In genomic region chr10:58758311-58758710, GRCh38 we compare ENCODE assay signal across 23 cellular contexts.
DNase-seq lines count a peak whose midpoint lies in the region; ATAC-seq, FAIRE-seq and TF ChIP-seq lines count a peak whose summit lies in the region.
"Had no signal": no experiment of that assay in that cellular context is flagged by ENCODE, and none has a peak within 500 bp of the region (broad histone marks: within the 10 kb centered on the region; RNA-seq: fewer than 3 reads in every experiment).

No MANE protein-coding gene starts in this region.

- no peak for ATAC-seq in GM21423 (IDR thresholded peaks at IDR 0.05; ENCODE audit: unreplicated experiment)
- ATAC-seq: HepG2 had no signal

- H3K4me3 ChIP-seq in astrocyte (ENCODE audit: insufficient read depth, low read depth, low read length): no peak overlapping the region
- H3K4me3 ChIP-seq: Peyer's patch, SJCRH30 had no signal

- H3K9me3 Mint-ChIP-seq in astrocyte (ENCODE audit: unreplicated experiment): no peaks in the 10 kb centered on the region

- H4K20me1 ChIP-seq in astrocyte (ENCODE audit: insufficient read depth, low read length): peaks cover 30% of the 10 kb centered on the region

- peaks cover 24% of the 10 kb centered on the region for H3K79me2 ChIP-seq in astrocyte (ENCODE audit: insufficient read depth, low read length)

- no peak for FAIRE-seq in astrocyte (lab: Jason Lieb, UNC)
- FAIRE-seq: A204.1, GM19239, HepG2 had no signal

- H3K27me3 ChIP-seq in astrocyte (ENCODE audit: insufficient read depth, low read length): no peaks in the 10 kb centered on the region
- H3K27me3 ChIP-seq: BE2C, Peyer's patch, SJCRH30 had no signal

- no peak overlapping the region for H3K27ac ChIP-seq in astrocyte (ENCODE audit: low read depth, low read length)
- H3K27ac ChIP-seq: HL-60, Peyer's patch, SJCRH30 had no signal

- TF ChIP-seq CTCF in astrocyte (IDR thresholded peaks at IDR 0.05; ENCODE audit: insufficient read depth, low read depth, low read length): no peak

- peak overlapping the region; percentile 60 for H3K27ac Mint-ChIP-seq in astrocyte (ENCODE audit: unreplicated experiment)
- H3K27ac Mint-ChIP-seq: CD4-positive, CD25-positive, alpha-beta regulatory T cell had no signal

- H3K9ac ChIP-seq in astrocyte (ENCODE audit: low read length): no peak overlapping the region

- no peak overlapping the region for H3K4me3 Mint-ChIP-seq in astrocyte (ENCODE audit: unreplicated experiment)
- H3K4me3 Mint-ChIP-seq: CD4-positive, CD25-positive, alpha-beta regulatory T cell had no signal

- H3K27me3 Mint-ChIP-seq in astrocyte (ENCODE audit: low read depth, unreplicated experiment): no peaks in the 10 kb centered on the region
- H3K27me3 Mint-ChIP-seq: CD4-positive, CD25-positive, alpha-beta regulatory T cell had no signal

- no peaks in the 10 kb centered on the region for H3K36me3 ChIP-seq in astrocyte (ENCODE audit: insufficient read depth, low read length)
- H3K36me3 ChIP-seq: BE2C, Peyer's patch, SJCRH30 had no signal

- no peaks in the 10 kb centered on the region for H3K9me3 ChIP-seq in astrocyte (ENCODE audit: insufficient read depth, low read depth, low read length)
- H3K9me3 ChIP-seq: BE2C, Peyer's patch, SJCRH30 had no signal

- peaks cover 42% of the 10 kb centered on the region for H3K4me1 Mint-ChIP-seq in astrocyte (ENCODE audit: low read depth, unreplicated experiment)
- H3K4me1 Mint-ChIP-seq: CD4-positive, CD25-positive, alpha-beta regulatory T cell had no signal

- H3K4me2 ChIP-seq in astrocyte (ENCODE audit: low read length): no peak overlapping the region

- H3K36me3 Mint-ChIP-seq in astrocyte (ENCODE audit: low read depth, unreplicated experiment): no peaks in the 10 kb centered on the region
- H3K36me3 Mint-ChIP-seq: CD4-positive, CD25-positive, alpha-beta regulatory T cell had no signal

- H3K4me1 ChIP-seq in astrocyte (ENCODE audit: insufficient read depth, low read length): peaks cover 17% of the 10 kb centered on the region
- H3K4me1 ChIP-seq: BE2C, Peyer's patch had no signal

- no peak overlapping the region for H2AFZ ChIP-seq in astrocyte (ENCODE audit: low read depth, low read length)

- DNase-seq in EH (ENCODE audit: low read depth): peak; percentile 61
- DNase-seq in astrocyte (ENCODE audit: low read depth): no peak
- peak; percentile 62 for DNase-seq in kidney tubule cell (ENCODE audit: low spot score)
- DNase-seq in renal cortical epithelial cell (ENCODE audit: low read depth): peak; percentile 63
- DNase-seq in stimulated activated CD4-positive, alpha-beta T cell treated with anti-CD3 and anti-CD28 coated beads, Interleukin-1b, Interleukin-23, amount 100 ng/mL, for 48 hours: no peak
- no peak for DNase-seq in HuH-7 (ENCODE audit: low spot score)
- DNase-seq in NCI-H524 (lab: John Stamatoyannopoulos, UW): no peak
- DNase-seq: BE2C; CD4-positive, CD25-positive, alpha-beta regulatory T cell; H7; KBM-7; NCI-H1092 treated with DMSO at 0.1 percent for 48 hours; NCI-H146; NCI-H2029; NCI-H226; NCI-H526; Peyer's patch had no signal

Comparison
In these comparisons a context has a peak if more than half of its experiments do, and no peak if none do; other contexts are left out.
1. DNase-seq: peak in EH (single experiment), kidney tubule cell (single experiment) and renal cortical epithelial cell (single experiment); none in astrocyte (single experiment), stimulated activated CD4-positive, alpha-beta T cell treated with anti-CD3 and anti-CD28 coated beads, Interleukin-1b, Interleukin-23, amount 100 ng/mL, for 48 hours (single experiment), HuH-7 (single experiment) and NCI-H524 (0 of 2).